9 cellular contexts compared by ENCODE assay signal in the genomic region with DNA sequence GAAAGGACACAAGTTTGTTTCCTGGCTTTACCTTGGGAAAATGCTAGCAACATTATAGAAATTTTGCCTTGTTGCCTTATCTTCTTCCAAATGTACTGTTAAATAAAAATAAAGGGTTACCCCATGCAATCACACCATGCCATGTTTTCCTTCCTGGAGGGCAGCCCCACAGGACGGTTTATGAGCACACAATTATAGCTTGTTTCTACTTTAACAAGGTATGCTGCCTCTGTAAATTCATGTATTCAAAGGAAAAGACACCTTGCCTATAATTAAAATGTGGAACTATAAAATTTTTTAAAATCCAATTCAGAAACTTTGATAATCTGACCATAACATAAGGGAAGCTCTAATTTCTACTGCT.
A peak's percentile ranks its signal among the peaks of the same experiment; 100 is the strongest.
DNase-seq lines count a peak whose midpoint lies in the region; ATAC-seq and TF ChIP-seq lines count a peak whose summit lies in the region.
"Had no signal": no experiment of that assay in that cellular context is flagged by ENCODE, and none has a peak within 500 bp of the region (broad histone marks: within the 10 kb centered on the region; RNA-seq: fewer than 3 reads in every experiment).

No MANE protein-coding gene starts in this region.

- CTCF ChIA-PET in activated CD4-positive, alpha-beta T cell treated with anti-CD3 and anti-CD28 coated beads, Interleukin-2, amount 10 ng/mL, durations not matched to agents 7 days and 5 days (lab: Charles Lee) = interaction anchor here (0.6 to 1.5 kb wide), 4 partner anchors 10 to 1063 kb away, joined by 3 to 4 read pairs (median 3); no protein-coding TSS in a partner anchor
- CTCF ChIA-PET in activated B cell treated with CpG ODN at 0.5 μM for 24 hours (lab: Charles Lee) (interaction anchor here (0.7 to 2.7 kb wide), 2 partner anchors 27 to 65 kb away, joined by 3 to 8 read pairs; no protein-coding TSS in a partner anchor), A673 (lab: Charles Lee) (no interaction called here)

- H3K4me1 Mint-ChIP-seq in activated CD4-positive, alpha-beta T cell treated with anti-CD3 and anti-CD28 coated beads, Interleukin-2, amount 10 ng/mL, durations not matched to agents 7 days and 5 days = peaks cover 29% of the 10 kb centered on the region
- H3K4me1 Mint-ChIP-seq in activated B cell treated with CpG ODN at 0.5 μM for 24 hours = peaks cover 27% of the 10 kb centered on the region
- peaks cover 45% of the 10 kb centered on the region for H3K4me1 Mint-ChIP-seq in stimulated activated effector memory CD8-positive, alpha-beta T cell treated with anti-CD3 and anti-CD28 coated beads, Interleukin-12 subunit alpha, Interleukin-12 subunit beta, amount 100 ng/mL, for 72 hours

- intact Hi-C loops in activated B cell treated with CpG ODN at 0.5 μM for 24 hours (cut with micrococcal nuclease) (no loop called here), A673 (cut with micrococcal nuclease; ENCODE audit: unreplicated experiment) (no loop called here)

- no peaks in the 10 kb centered on the region for H3K9me3 ChIP-seq in A673 (ENCODE audit: low read depth, low read length, poor library complexity, severe bottlenecking)

- no peaks in the 10 kb centered on the region for H3K27me3 ChIP-seq in A673 (replicated peaks; ENCODE audit: insufficient read depth, low read depth, low read length, poor library complexity)

- POLR2A ChIA-PET in activated CD4-positive, alpha-beta T cell treated with anti-CD3 and anti-CD28 coated beads, Interleukin-2, amount 10 ng/mL, durations not matched to agents 7 days and 5 days (lab: Charles Lee) = no interaction called here
- POLR2A ChIA-PET in activated B cell treated with CpG ODN at 0.5 μM for 24 hours (lab: Charles Lee) (interaction anchor here (0.7 kb wide), 1 partner anchor 70 kb away, joined by 3 read pairs; a partner anchor contains a TSS), A673 (lab: Charles Lee; ENCODE audit: low non-redundant PET) (no interaction called here)

- H3K9me3 Mint-ChIP-seq in activated CD4-positive, alpha-beta T cell treated with anti-CD3 and anti-CD28 coated beads, Interleukin-2, amount 10 ng/mL, durations not matched to agents 7 days and 5 days = no peaks in the 10 kb centered on the region
- no peaks in the 10 kb centered on the region for H3K9me3 Mint-ChIP-seq in activated B cell treated with CpG ODN at 0.5 μM for 24 hours
- H3K9me3 Mint-ChIP-seq in stimulated activated effector memory CD8-positive, alpha-beta T cell treated with anti-CD3 and anti-CD28 coated beads, Interleukin-12 subunit alpha, Interleukin-12 subunit beta, amount 100 ng/mL, for 72 hours = no peaks in the 10 kb centered on the region

- H3K36me3 ChIP-seq in A673 (ENCODE audit: insufficient read depth, low read length, poor library complexity, severe bottlenecking) = peaks cover 97% of the 10 kb centered on the region

- no peaks in the 10 kb centered on the region for H3K4me1 ChIP-seq in A673 (ENCODE audit: insufficient read depth, low read length, poor library complexity, severe bottlenecking)

- H3K27me3 Mint-ChIP-seq in activated CD4-positive, alpha-beta T cell treated with anti-CD3 and anti-CD28 coated beads, Interleukin-2, amount 10 ng/mL, durations not matched to agents 7 days and 5 days = no peaks in the 10 kb centered on the region
- no peaks in the 10 kb centered on the region for H3K27me3 Mint-ChIP-seq in activated B cell treated with CpG ODN at 0.5 μM for 24 hours

- no peak for ATAC-seq in activated B cell treated with CpG ODN at 0.5 μM for 24 hours (ENCODE audit: low read depth)
- no peak for ATAC-seq in stimulated activated effector memory CD8-positive, alpha-beta T cell treated with anti-CD3 and anti-CD28 coated beads, Interleukin-12 subunit alpha, Interleukin-12 subunit beta, amount 100 ng/mL, for 72 hours

- DNase-seq in activated CD4-positive, alpha-beta T cell treated with anti-CD3 and anti-CD28 coated beads, Interleukin-2, amount 10 ng/mL, durations not matched to agents 7 days and 5 days = no peak
- no peak for DNase-seq in activated CD4-positive, alpha-beta T cell treated with anti-CD3 and anti-CD28 coated beads for 1 hour
- DNase-seq in activated B cell treated with CpG ODN at 0.5 μM for 24 hours = no peak
- no peak for DNase-seq in epithelial cell of prostate (ENCODE audit: low read depth, low spot score)
- no peak for DNase-seq in stimulated activated effector memory CD8-positive, alpha-beta T cell treated with anti-CD3 and anti-CD28 coated beads, Interleukin-12 subunit alpha, Interleukin-12 subunit beta, amount 100 ng/mL, for 72 hours (ENCODE audit: low spot score in 2 of 2)
- DNase-seq in GM19238 (ENCODE audit: insufficient read length, low spot score) = no peak
- no peak for DNase-seq in A673 (ENCODE audit: low spot score)
- no peak for DNase-seq in H4 (ENCODE audit: low spot score)
- DNase-seq: NCI-H446 treated with DMSO at 0.1 percent for 48 hours had no signal

- H3K27ac Mint-ChIP-seq in activated CD4-positive, alpha-beta T cell treated with anti-CD3 and anti-CD28 coated beads, Interleukin-2, amount 10 ng/mL, durations not matched to agents 7 days and 5 days = peak overlapping the region; percentile 10
- peak overlapping the region; percentile 30 for H3K27ac Mint-ChIP-seq in activated B cell treated with CpG ODN at 0.5 μM for 24 hours
- H3K27ac Mint-ChIP-seq in stimulated activated effector memory CD8-positive, alpha-beta T cell treated with anti-CD3 and anti-CD28 coated beads, Interleukin-12 subunit alpha, Interleukin-12 subunit beta, amount 100 ng/mL, for 72 hours = peak overlapping the region; percentile 88

- BruUV-seq in A673 (replicated peaks; lab: Mats Ljungman, UMichigan) = no TSS peak

- H3K27ac ChIP-seq in epithelial cell of prostate (peak overlapping the region; percentile 81), A673 (ENCODE audit: low read depth, low read length, poor library complexity, severe bottlenecking) (no peak overlapping the region)

- H3K36me3 Mint-ChIP-seq in activated CD4-positive, alpha-beta T cell treated with anti-CD3 and anti-CD28 coated beads, Interleukin-2, amount 10 ng/mL, durations not matched to agents 7 days and 5 days (ENCODE audit: low read depth) = peaks cover 66% of the 10 kb centered on the region
- H3K36me3 Mint-ChIP-seq in activated B cell treated with CpG ODN at 0.5 μM for 24 hours (ENCODE audit: low read depth) = peaks cover 78% of the 10 kb centered on the region
- H3K36me3 Mint-ChIP-seq in stimulated activated effector memory CD8-positive, alpha-beta T cell treated with anti-CD3 and anti-CD28 coated beads, Interleukin-12 subunit alpha, Interleukin-12 subunit beta, amount 100 ng/mL, for 72 hours = peaks cover 98% of the 10 kb centered on the region

- H3K4me3 ChIP-seq in A673 (ENCODE audit: low read depth, low read length, poor library complexity, severe bottlenecking) = no peak overlapping the region

- no peak overlapping the region for H3K4me3 Mint-ChIP-seq in activated CD4-positive, alpha-beta T cell treated with anti-CD3 and anti-CD28 coated beads, Interleukin-2, amount 10 ng/mL, durations not matched to agents 7 days and 5 days
- H3K4me3 Mint-ChIP-seq in activated B cell treated with CpG ODN at 0.5 μM for 24 hours = peak overlapping the region; percentile 7
- no peak overlapping the region for H3K4me3 Mint-ChIP-seq in stimulated activated effector memory CD8-positive, alpha-beta T cell treated with anti-CD3 and anti-CD28 coated beads, Interleukin-12 subunit alpha, Interleukin-12 subunit beta, amount 100 ng/mL, for 72 hours

- no peak for TF ChIP-seq CTCF in activated B cell treated with CpG ODN at 0.5 μM for 24 hours (IDR thresholded peaks at IDR 0.05)
- no peak for TF ChIP-seq CTCF in A673 (conservative IDR thresholded peaks at IDR 0.05; ENCODE audit: low read depth, low read length)

Comparison
In these comparisons a context has a peak if more than half of its experiments do, and no peak if none do; other contexts are left out.
1. H3K27ac Mint-ChIP-seq: peak in every context shown above with its lines; median percentile 88 in stimulated activated effector memory CD8-positive, alpha-beta T cell treated with anti-CD3 and anti-CD28 coated beads, Interleukin-12 subunit alpha, Interleukin-12 subunit beta, amount 100 ng/mL, for 72 hours; 30 in activated B cell treated with CpG ODN at 0.5 μM for 24 hours; 10 in activated CD4-positive, alpha-beta T cell treated with anti-CD3 and anti-CD28 coated beads, Interleukin-2, amount 10 ng/mL, durations not matched to agents 7 days and 5 days.